In the genomic region with DNA sequence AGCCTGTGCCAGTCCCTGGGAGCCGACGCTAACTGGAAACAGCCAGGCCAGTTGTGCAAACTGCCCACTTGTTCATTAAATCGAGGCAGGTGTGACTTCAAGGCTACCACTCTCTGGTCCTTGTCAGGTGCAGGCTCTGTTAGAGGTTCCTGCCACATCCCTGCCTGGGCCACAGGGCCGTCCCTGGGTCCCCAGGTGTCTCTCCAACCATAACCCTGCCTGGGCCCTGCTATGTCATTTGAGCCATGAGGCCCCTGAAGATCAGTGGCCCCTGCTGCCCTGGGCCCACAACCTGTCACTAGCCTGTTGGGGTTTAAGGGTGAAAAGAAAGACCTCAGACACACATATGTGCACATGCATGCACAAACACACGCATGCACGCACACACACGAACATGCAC, we compare ENCODE assay signal across 11 cellular contexts.
A peak's percentile ranks its signal among the peaks of the same experiment; 100 is the strongest.
DNase-seq lines count a peak whose midpoint lies in the region; ATAC-seq, FAIRE-seq and TF ChIP-seq lines count a peak whose summit lies in the region.
"Had no signal": no experiment of that assay in that cellular context is flagged by ENCODE, and none has a peak within 500 bp of the region (broad histone marks: within the 10 kb centered on the region; RNA-seq: fewer than 3 reads in every experiment).

No MANE protein-coding gene starts in this region.

- in situ Hi-C loops in KBM-7 (cut with MboI; ENCODE audit: low pct_unique_long_range_greater_than_20kb, low sequenced_read_pairs): loop anchor here (25.0 kb wide), 1 partner anchor 582 kb away; no protein-coding TSS in a partner anchor

- TF ChIP-seq POLR2A in A549 (IDR thresholded peaks at IDR 0.05; ENCODE audit: low read length) (no peak), gastroesophageal sphincter (IDR thresholded peaks at IDR 0.05) (no peak)

- CTCF ChIA-PET in A549 (lab: Yijun Ruan, JAX): interaction anchor here (1.0 to 6.0 kb wide), 11 partner anchors 11 to 1339 kb away, joined by 3 to 69 read pairs (median 4); a partner anchor contains a TSS

- H3K79me2 ChIP-seq in MM.1S (ENCODE audit: low read length) (no peaks in the 10 kb centered on the region), osteoblast (ENCODE audit: insufficient read depth, low read length) (no peaks in the 10 kb centered on the region)

- 85% methylated on average over 7 of the region's 7 CpGs for WGBS in A549 (ENCODE audit: missing lambda C conversion rate)
- 50% methylated on average over 2 of the region's 7 CpGs; no CpG with 5 or more reads in 1 of the 2 donors for WGBS in gastroesophageal sphincter (ENCODE audit: low coverage in 1 of 2), 2 donors

- H3K27ac ChIP-seq in A549: peak overlapping the region in 1 of 2 experiments; percentile 91; a peak in 2 of 6 replicates
- H3K27ac ChIP-seq in MM.1S (ENCODE audit: low read length): no peak overlapping the region
- peak overlapping the region in 3 of 4 donors; percentile 87 to 94 (median 90) for H3K27ac ChIP-seq in gastroesophageal sphincter
- H3K27ac ChIP-seq in osteoblast (ENCODE audit: low read depth, low read length): no peak overlapping the region
- no peak overlapping the region for H3K27ac ChIP-seq in coronary artery
- H3K27ac ChIP-seq: cardiac muscle cell, SK-N-MC had no signal

- H3K27me3 ChIP-seq in MM.1S (replicated peaks; ENCODE audit: insufficient read depth, low read length) (no peaks in the 10 kb centered on the region), gastroesophageal sphincter (no peaks in the 10 kb centered on the region), osteoblast (ENCODE audit: insufficient read depth, low read length) (no peaks in the 10 kb centered on the region)
- H3K27me3 ChIP-seq: cardiac muscle cell had no signal

- H3K9me3 ChIP-seq in A549: peaks cover 1% of the 10 kb centered on the region; the same call in 1 of the 3 replicates
- H3K9me3 ChIP-seq in MM.1S (replicated peaks; ENCODE audit: insufficient read depth, low read length): no peaks in the 10 kb centered on the region
- H3K9me3 ChIP-seq in gastroesophageal sphincter: no peaks in the 10 kb centered on the region
- no peaks in the 10 kb centered on the region for H3K9me3 ChIP-seq in osteoblast (ENCODE audit: low read depth, low read length)

- DNase-seq in A549 (ENCODE audit: low read depth in 1 of 2, low spot score in 1 of 2) (no peak), MM.1S (no peak), osteoblast (ENCODE audit: insufficient read length, low spot score, missing footprints) (peak; percentile 49), HuH-7 (ENCODE audit: low spot score) (no peak), KBM-7 (no peak), T1000 (lab: John Stamatoyannopoulos, UW) (no peak), coronary artery (ENCODE audit: low spot score) (no peak)

- no peak for FAIRE-seq in A549 (lab: Jason Lieb, UNC)
- FAIRE-seq: D721Med had no signal

- no peaks in the 10 kb centered on the region for H4K20me1 ChIP-seq in MM.1S (ENCODE audit: insufficient read depth, low read length)
- H4K20me1 ChIP-seq in osteoblast (ENCODE audit: insufficient read depth, low read length): no peaks in the 10 kb centered on the region

- H3F3A ChIP-seq in MM.1S (ENCODE audit: insufficient read depth, low read length): no peaks in the 10 kb centered on the region

- no peaks in the 10 kb centered on the region for H3K9me2 ChIP-seq in MM.1S (replicated peaks; ENCODE audit: insufficient read depth, low read length)

- POLR2A ChIA-PET in A549 (lab: Yijun Ruan, JAX): no interaction called here

- H3K36me3 ChIP-seq in MM.1S (replicated peaks; ENCODE audit: insufficient read depth, low read length) (no peaks in the 10 kb centered on the region), gastroesophageal sphincter (no peaks in the 10 kb centered on the region), osteoblast (ENCODE audit: insufficient read depth, low read length) (no peaks in the 10 kb centered on the region)
- H3K36me3 ChIP-seq: cardiac muscle cell had no signal

- no peak for TF ChIP-seq RAD21 in A549 (conservative IDR thresholded peaks at IDR 0.05 in 1 of 2, IDR thresholded peaks at IDR 0.05 in 1 of 2)

- H2AFZ ChIP-seq in MM.1S (ENCODE audit: low read length) (0 out of 2 replicates have a peak overlapping the region, but pooled peaks have one; percentile 44), osteoblast (ENCODE audit: low read length) (no peak overlapping the region)

- ATAC-seq in A549: no peak
- no peak for ATAC-seq in gastroesophageal sphincter

- TF ChIP-seq CTCF in A549 (IDR thresholded peaks at IDR 0.05) (no peak), MM.1S (IDR thresholded peaks at IDR 0.05; ENCODE audit: low read length) (no peak), gastroesophageal sphincter (IDR thresholded peaks at IDR 0.05) (no peak), osteoblast (IDR thresholded peaks at IDR 0.05; ENCODE audit: extremely low read depth, low read depth, low read length) (no peak), coronary artery (IDR thresholded peaks at IDR 0.05) (no peak)

- peak overlapping the region; percentile 81; the same call in 2 of the 3 replicates for H3K4me2 ChIP-seq in A549
- H3K4me2 ChIP-seq in MM.1S (ENCODE audit: low read depth, low read length): peak overlapping the region; percentile 88; the same call in 1 of the 2 replicates
- H3K4me2 ChIP-seq in osteoblast (ENCODE audit: insufficient read depth, low read length): no peak overlapping the region

- TF ChIP-seq EP300 in A549 (IDR thresholded peaks at IDR 0.05) (no peak), gastroesophageal sphincter (IDR thresholded peaks at IDR 0.05) (no peak)

- H3K9ac ChIP-seq in MM.1S (ENCODE audit: low read length): no peak overlapping the region

- H3K4me3 ChIP-seq in A549 (no peak overlapping the region), MM.1S (ENCODE audit: low read length) (no peak overlapping the region), gastroesophageal sphincter (no peak overlapping the region), osteoblast (ENCODE audit: insufficient read depth, low read length) (no peak overlapping the region), coronary artery (no peak overlapping the region)

- H3K4me1 ChIP-seq in A549 (peaks cover 13% of the 10 kb centered on the region), MM.1S (ENCODE audit: low read length) (no peaks in the 10 kb centered on the region), gastroesophageal sphincter (peaks cover 0 to 36% (median 12%) of the 10 kb centered on the region in 3 donors), osteoblast (ENCODE audit: insufficient read depth, low read length) (peaks cover 26% of the 10 kb centered on the region)

TF ChIP-seq in A549, 52 proteins besides CTCF, POLR2A, EP300 and RAD21 (continues in another document):
- TF ChIP-seq NFE2L2 (conservative IDR thresholded peaks at IDR 0.05; ENCODE audit: low read length) (no peak), MYC (IDR thresholded peaks at IDR 0.05; ENCODE audit: borderline replicate concordance, low read length) (no peak), FOSL2 (IDR thresholded peaks at IDR 0.05) (no peak), FOSL2 (CRISPR knock-in tag; IDR thresholded peaks at IDR 0.05) (no peak), ZNF302 (CRISPR knock-in tag; IDR thresholded peaks at IDR 0.05) (no peak), RFX5 (IDR thresholded peaks at IDR 0.05) (no peak), PHF8 (IDR thresholded peaks at IDR 0.05; ENCODE audit: borderline replicate concordance, low read depth) (no peak), ESRRA (IDR thresholded peaks at IDR 0.05; ENCODE audit: borderline replicate concordance, low read length) (no peak), ZFP36 (IDR thresholded peaks at IDR 0.05; ENCODE audit: borderline replicate concordance, partially characterized antibody) (no peak), TFCP2L1 (CRISPR knock-in tag; IDR thresholded peaks at IDR 0.05) (no peak), HDAC2 (IDR thresholded peaks at IDR 0.05) (no peak), HEYL (CRISPR knock-in tag; IDR thresholded peaks at IDR 0.05) (no peak)
- TF ChIP-seq, protein P1, sequence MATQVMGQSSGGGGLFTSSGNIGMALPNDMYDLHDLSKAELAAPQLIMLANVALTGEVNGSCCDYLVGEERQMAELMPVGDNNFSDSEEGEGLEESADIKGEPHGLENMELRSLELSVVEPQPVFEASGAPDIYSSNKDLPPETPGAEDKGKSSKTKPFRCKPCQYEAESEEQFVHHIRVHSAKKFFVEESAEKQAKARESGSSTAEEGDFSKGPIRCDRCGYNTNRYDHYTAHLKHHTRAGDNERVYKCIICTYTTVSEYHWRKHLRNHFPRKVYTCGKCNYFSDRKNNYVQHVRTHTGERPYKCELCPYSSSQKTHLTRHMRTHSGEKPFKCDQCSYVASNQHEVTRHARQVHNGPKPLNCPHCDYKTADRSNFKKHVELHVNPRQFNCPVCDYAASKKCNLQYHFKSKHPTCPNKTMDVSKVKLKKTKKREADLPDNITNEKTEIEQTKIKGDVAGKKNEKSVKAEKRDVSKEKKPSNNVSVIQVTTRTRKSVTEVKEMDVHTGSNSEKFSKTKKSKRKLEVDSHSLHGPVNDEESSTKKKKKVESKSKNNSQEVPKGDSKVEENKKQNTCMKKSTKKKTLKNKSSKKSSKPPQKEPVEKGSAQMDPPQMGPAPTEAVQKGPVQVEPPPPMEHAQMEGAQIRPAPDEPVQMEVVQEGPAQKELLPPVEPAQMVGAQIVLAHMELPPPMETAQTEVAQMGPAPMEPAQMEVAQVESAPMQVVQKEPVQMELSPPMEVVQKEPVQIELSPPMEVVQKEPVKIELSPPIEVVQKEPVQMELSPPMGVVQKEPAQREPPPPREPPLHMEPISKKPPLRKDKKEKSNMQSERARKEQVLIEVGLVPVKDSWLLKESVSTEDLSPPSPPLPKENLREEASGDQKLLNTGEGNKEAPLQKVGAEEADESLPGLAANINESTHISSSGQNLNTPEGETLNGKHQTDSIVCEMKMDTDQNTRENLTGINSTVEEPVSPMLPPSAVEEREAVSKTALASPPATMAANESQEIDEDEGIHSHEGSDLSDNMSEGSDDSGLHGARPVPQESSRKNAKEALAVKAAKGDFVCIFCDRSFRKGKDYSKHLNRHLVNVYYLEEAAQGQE (IDR thresholded peaks at IDR 0.05): no peak
- TF ChIP-seq, protein P2, sequence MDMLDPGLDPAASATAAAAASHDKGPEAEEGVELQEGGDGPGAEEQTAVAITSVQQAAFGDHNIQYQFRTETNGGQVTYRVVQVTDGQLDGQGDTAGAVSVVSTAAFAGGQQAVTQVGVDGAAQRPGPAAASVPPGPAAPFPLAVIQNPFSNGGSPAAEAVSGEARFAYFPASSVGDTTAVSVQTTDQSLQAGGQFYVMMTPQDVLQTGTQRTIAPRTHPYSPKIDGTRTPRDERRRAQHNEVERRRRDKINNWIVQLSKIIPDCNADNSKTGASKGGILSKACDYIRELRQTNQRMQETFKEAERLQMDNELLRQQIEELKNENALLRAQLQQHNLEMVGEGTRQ (IDR thresholded peaks at IDR 0.05): no peak
- TF ChIP-seq, protein P3, sequence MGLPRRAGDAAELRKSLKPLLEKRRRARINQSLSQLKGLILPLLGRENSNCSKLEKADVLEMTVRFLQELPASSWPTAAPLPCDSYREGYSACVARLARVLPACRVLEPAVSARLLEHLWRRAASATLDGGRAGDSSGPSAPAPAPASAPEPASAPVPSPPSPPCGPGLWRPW (IDR thresholded peaks at IDR 0.05): no peak
- TF ChIP-seq, protein P4, sequence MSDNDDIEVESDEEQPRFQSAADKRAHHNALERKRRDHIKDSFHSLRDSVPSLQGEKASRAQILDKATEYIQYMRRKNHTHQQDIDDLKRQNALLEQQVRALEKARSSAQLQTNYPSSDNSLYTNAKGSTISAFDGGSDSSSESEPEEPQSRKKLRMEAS (IDR thresholded peaks at IDR 0.05): no peak

Comparison
In these comparisons a context has a peak if more than half of its experiments do, and no peak if none do; other contexts are left out.
1. H3K27ac ChIP-seq: peak in gastroesophageal sphincter (3 of 4); none in MM.1S (single experiment), osteoblast (single experiment) and coronary artery (0 of 2).